In the genomic region with DNA sequence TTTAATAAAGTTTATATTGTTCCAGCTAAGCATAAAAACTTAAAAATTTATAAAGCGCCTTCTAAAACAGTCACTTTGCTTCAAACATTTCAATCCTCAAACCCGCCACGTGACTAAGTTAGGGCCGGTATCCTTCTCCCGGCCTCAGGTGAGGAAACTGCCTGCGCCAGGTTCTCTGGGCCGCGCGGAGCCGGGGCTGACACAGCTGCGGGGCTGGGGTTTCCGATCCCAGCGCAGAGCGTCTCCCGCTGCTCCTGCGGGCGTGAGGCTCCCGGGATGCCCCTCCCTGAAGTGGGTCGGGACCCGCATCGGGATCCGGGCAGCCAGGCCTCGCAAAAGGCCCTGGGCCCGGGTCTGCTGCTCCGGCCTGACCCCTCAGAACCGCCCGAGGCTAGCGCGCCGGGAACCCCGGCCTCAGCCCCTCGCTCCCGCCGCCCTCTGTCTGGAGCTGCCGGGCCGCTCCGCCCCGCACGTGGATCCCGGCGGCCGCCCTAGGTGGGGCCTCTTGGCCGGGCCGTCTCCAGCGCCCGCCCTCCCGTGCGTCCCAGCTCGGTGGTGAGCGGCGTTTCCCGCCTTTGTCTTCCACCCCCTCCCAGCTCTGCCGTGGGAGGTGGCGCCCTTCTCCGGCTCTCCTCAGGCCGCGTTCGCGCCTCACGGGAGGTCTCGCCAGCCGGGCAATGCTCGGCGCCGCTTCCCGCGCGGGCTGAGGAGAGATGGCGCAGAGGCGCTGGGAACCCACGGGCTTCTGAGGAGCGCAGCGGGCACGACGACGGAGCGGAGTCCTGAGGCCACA, we compare ENCODE assay signal across 19 cellular contexts.
DNase-seq lines count a peak whose midpoint lies in the region; ATAC-seq and TF ChIP-seq lines count a peak whose summit lies in the region.
"Had no signal": no experiment of that assay in that cellular context is flagged by ENCODE, and none has a peak within 500 bp of the region (broad histone marks: within the 10 kb centered on the region; RNA-seq: fewer than 3 reads in every experiment).

No MANE protein-coding gene starts in this region.

- no peaks in the 10 kb centered on the region for H3K79me1 ChIP-seq in neuronal stem cell (ENCODE audit: low read depth, low read length)

- peak overlapping the region; percentile 93 for H2BK15ac ChIP-seq in neuronal stem cell (ENCODE audit: low read length)

- H2BK120ac ChIP-seq in neuronal stem cell (ENCODE audit: low read depth, low read length): peak overlapping the region; percentile 67

- no peak overlapping the region for H2AFZ ChIP-seq in neuronal stem cell (ENCODE audit: low read length)
- H2AFZ ChIP-seq in neural progenitor cell (replicated peaks): no peak overlapping the region

- TF ChIP-seq POLR2A in heart left ventricle (IDR thresholded peaks at IDR 0.05): no peak
- no peak for TF ChIP-seq POLR2A in tibial nerve (IDR thresholded peaks at IDR 0.05)

- H3F3A ChIP-seq in neural progenitor cell (ENCODE audit: low read depth): no peaks in the 10 kb centered on the region

- peak overlapping the region; percentile 92 for H3K18ac ChIP-seq in neuronal stem cell (ENCODE audit: low read length)

- H3K4me3 ChIP-seq in heart left ventricle (peak overlapping the region in 11 of 12 donors; percentile 6 to 51 (median 34)), neuronal stem cell (ENCODE audit: low read length in 2 of 2) (no peak overlapping the region), urinary bladder (ENCODE audit: low read depth, low read length) (peak overlapping the region; percentile 15), tibial nerve (peak overlapping the region in 1 of 4 donors; percentile 9), neural progenitor cell (no peak overlapping the region)
- H3K4me3 ChIP-seq: BLaER1 had no signal

- H4K8ac ChIP-seq in neuronal stem cell (ENCODE audit: low read depth, low read length): peak overlapping the region; percentile 77

- peaks cover 38% of the 10 kb centered on the region for H3K27me3 Mint-ChIP-seq in activated T-cell treated with anti-CD3 and anti-CD28 coated beads, Interleukin-2, amount 50 U/mL, for 24 hours
- peaks cover 5% of the 10 kb centered on the region for H3K27me3 Mint-ChIP-seq in neural progenitor cell (ENCODE audit: insufficient read depth, low read depth)

- peak overlapping the region; percentile 68 for H2BK12ac ChIP-seq in neuronal stem cell (ENCODE audit: low read length)

- no peak overlapping the region for H3K27ac Mint-ChIP-seq in activated T-cell treated with anti-CD3 and anti-CD28 coated beads, Interleukin-2, amount 50 U/mL, for 24 hours
- H3K27ac Mint-ChIP-seq in neural progenitor cell: no peak overlapping the region
- H3K27ac Mint-ChIP-seq: activated naive CD4-positive, alpha-beta T cell treated with anti-CD3 and anti-CD28 coated beads, Interleukin-2, amount 50 U/mL, for 72 hours had no signal

- ATAC-seq in heart left ventricle: peak in 3 of 4 donors; percentile 73 to 86 (median 75)
- no peak for ATAC-seq in GM18861 (IDR thresholded peaks at IDR 0.05; ENCODE audit: unreplicated experiment)
- ATAC-seq: esophagus mucosa had no signal

- peak overlapping the region; percentile 6 for H3K23ac ChIP-seq in neuronal stem cell (ENCODE audit: low read depth, low read length, poor library complexity)

- peak; percentile 24 for DNase-seq in activated T-cell treated with anti-CD3 and anti-CD28 coated beads, Interleukin-2, amount 50 U/mL, for 24 hours
- DNase-seq in activated T-cell treated with anti-CD3 and anti-CD28 coated beads, Interleukin-2, amount 50 U/mL, for 48 hours: no peak
- DNase-seq in heart left ventricle (peak in 4 of 5 donors; percentile 68 to 78 (median 72)), neuronal stem cell (ENCODE audit: low spot score) (no peak), tibial nerve (ENCODE audit: low spot score in 2 of 2) (no peak), neural progenitor cell (ENCODE audit: low spot score) (no peak)
- DNase-seq: activated CD4-positive, alpha-beta T cell treated with anti-CD3 and anti-CD28 coated beads for 4 hours; activated T-cell treated with anti-CD3 and anti-CD28 coated beads for 4 hours; H9; immature natural killer cell; midbrain; NCI-H1092; NCI-H526 had no signal

- H3K36me3 ChIP-seq in heart left ventricle: no peaks in the 10 kb centered on the region
- H3K36me3 ChIP-seq in neuronal stem cell (replicated peaks in 1 of 2; ENCODE audit: control insufficient read depth in 2 of 2, insufficient read depth in 2 of 2, low read length in 2 of 2): no peaks in the 10 kb centered on the region
- no peaks in the 10 kb centered on the region for H3K36me3 ChIP-seq in urinary bladder (ENCODE audit: insufficient read depth)
- no peaks in the 10 kb centered on the region for H3K36me3 ChIP-seq in tibial nerve
- no peaks in the 10 kb centered on the region for H3K36me3 ChIP-seq in neural progenitor cell
- H3K36me3 ChIP-seq: BLaER1 had no signal

- no peaks in the 10 kb centered on the region for H3K4me1 Mint-ChIP-seq in activated T-cell treated with anti-CD3 and anti-CD28 coated beads, Interleukin-2, amount 50 U/mL, for 24 hours (ENCODE audit: low read depth)
- peaks cover 12% of the 10 kb centered on the region for H3K4me1 Mint-ChIP-seq in neural progenitor cell
- H3K4me1 Mint-ChIP-seq: neural crest cell had no signal

- H3K4me3 Mint-ChIP-seq in activated T-cell treated with anti-CD3 and anti-CD28 coated beads, Interleukin-2, amount 50 U/mL, for 24 hours: no peak overlapping the region
- no peak overlapping the region for H3K4me3 Mint-ChIP-seq in neural progenitor cell
- H3K4me3 Mint-ChIP-seq: H9, neural crest cell had no signal

- peak overlapping the region; percentile 71 for H3K4ac ChIP-seq in neuronal stem cell (ENCODE audit: low read length)

- TF ChIP-seq CTCF in heart left ventricle (IDR thresholded peaks at IDR 0.05) (no peak), tibial nerve (IDR thresholded peaks at IDR 0.05) (no peak), neural progenitor cell (IDR thresholded peaks at IDR 0.05) (no peak)

- H3K4me2 ChIP-seq in neuronal stem cell (ENCODE audit: insufficient read depth, low read length, poor library complexity, severe bottlenecking) (no peak overlapping the region), neural progenitor cell (no peak overlapping the region)
- H3K4me2 ChIP-seq: BLaER1 had no signal

- H3K4me1 ChIP-seq in heart left ventricle (peaks cover 0 to 17% (median 4%) of the 10 kb centered on the region in 12 donors), neuronal stem cell (ENCODE audit: control insufficient read depth in 2 of 2, insufficient read depth in 1 of 2, low read depth in 1 of 2, low read length in 2 of 2) (peaks cover 0 to 3% of the 10 kb centered on the region in 2 donors), urinary bladder (ENCODE audit: insufficient read depth) (no peaks in the 10 kb centered on the region), tibial nerve (peaks cover 0 to 9% (median 0%) of the 10 kb centered on the region in 4 donors), neural progenitor cell (no peaks in the 10 kb centered on the region)
- H3K4me1 ChIP-seq: BLaER1 had no signal

- H3K9ac ChIP-seq in neuronal stem cell (ENCODE audit: low read depth, low read length, poor library complexity): no peak overlapping the region
- H3K9ac ChIP-seq in neural progenitor cell: no peak overlapping the region
- H3K9ac ChIP-seq: BLaER1 had no signal

- peak overlapping the region; percentile 91 for H2AK5ac ChIP-seq in neuronal stem cell (ENCODE audit: low read depth, low read length)

- no peak overlapping the region for H3K14ac ChIP-seq in neuronal stem cell (ENCODE audit: low read length)

- H3K9me3 Mint-ChIP-seq in activated T-cell treated with anti-CD3 and anti-CD28 coated beads, Interleukin-2, amount 50 U/mL, for 24 hours: no peaks in the 10 kb centered on the region
- H3K9me3 Mint-ChIP-seq in neural progenitor cell: peaks cover 8% of the 10 kb centered on the region
- H3K9me3 Mint-ChIP-seq: activated naive CD4-positive, alpha-beta T cell treated with anti-CD3 and anti-CD28 coated beads, Interleukin-2, amount 50 U/mL, for 72 hours; immature natural killer cell; neural crest cell had no signal

- H3K9me3 ChIP-seq in heart left ventricle (no peaks in the 10 kb centered on the region), neuronal stem cell (replicated peaks in 1 of 2; ENCODE audit: control insufficient read depth in 2 of 2, insufficient read depth in 1 of 2, low read depth in 1 of 2, low read length in 2 of 2) (peaks cover 0 to 4% of the 10 kb centered on the region in 2 donors), tibial nerve (peaks cover 0 to 7% (median 0%) of the 10 kb centered on the region in 4 donors), neural progenitor cell (ENCODE audit: low read depth) (no peaks in the 10 kb centered on the region)

- no peaks in the 10 kb centered on the region for H3K79me2 ChIP-seq in neural progenitor cell (ENCODE audit: low read depth)

- H3K36me3 Mint-ChIP-seq in activated T-cell treated with anti-CD3 and anti-CD28 coated beads, Interleukin-2, amount 50 U/mL, for 24 hours (ENCODE audit: low read depth): no peaks in the 10 kb centered on the region
- no peaks in the 10 kb centered on the region for H3K36me3 Mint-ChIP-seq in neural progenitor cell
- H3K36me3 Mint-ChIP-seq: activated naive CD4-positive, alpha-beta T cell treated with anti-CD3 and anti-CD28 coated beads, Interleukin-2, amount 50 U/mL, for 72 hours; immature natural killer cell had no signal

- H3K27me3 ChIP-seq in heart left ventricle (peaks cover 0 to 13% (median 4%) of the 10 kb centered on the region in 9 donors), neuronal stem cell (ENCODE audit: control insufficient read depth in 3 of 3, insufficient read depth in 3 of 3, low read depth in 1 of 3, low read length in 3 of 3) (peaks cover 0 to 1% (median 0%) of the 10 kb centered on the region in 3 experiments), tibial nerve (peaks cover 0 to 14% of the 10 kb centered on the region in 2 donors), neural progenitor cell (no peaks in the 10 kb centered on the region)
- H3K27me3 ChIP-seq: BLaER1 had no signal

- H4K91ac ChIP-seq in neuronal stem cell (ENCODE audit: low read depth, low read length, poor library complexity): no peak overlapping the region

- 18 to 46% (median 29%) methylated on average over 43 to 77 of the region's 77 CpGs for WGBS in heart left ventricle, 4 donors
- WGBS in neuronal stem cell (ENCODE audit: extremely low coverage in 2 of 2, insufficient read length in 2 of 2, insufficient replicate concordance in 1 of 2), 2 donors: no CpG with 5 or more reads among the region's 77 CpGs
- 39% methylated on average over 77 of the region's 77 CpGs for WGBS in urinary bladder
- 47 to 54% methylated on average over 47 to 77 of the region's 77 CpGs for WGBS in tibial nerve, 2 donors

- no peaks in the 10 kb centered on the region for H4K20me1 ChIP-seq in neural progenitor cell (ENCODE audit: low read depth)
- H4K20me1 ChIP-seq: BLaER1 had no signal

- peak overlapping the region; percentile 19 for H2BK5ac ChIP-seq in neuronal stem cell (ENCODE audit: low read length)

- H3K27ac ChIP-seq in heart left ventricle (peak overlapping the region; percentile 32 to 91 (median 77)), neuronal stem cell (replicated peaks; ENCODE audit: low read length) (no peak overlapping the region), urinary bladder (ENCODE audit: low read depth) (no peak overlapping the region), tibial nerve (no peak overlapping the region), neural progenitor cell (no peak overlapping the region)
- H3K27ac ChIP-seq: BLaER1 had no signal

- TF ChIP-seq EP300 in tibial nerve (IDR thresholded peaks at IDR 0.05): no peak

- intact Hi-C loops in heart left ventricle (cut with DNase I): loop anchor here in 7 of 10 donors (5.0 to 10.0 kb wide), 5 partner anchors 114 to 272 kb away; partner anchors contain the start of gene DLL1 (in 4 of the 7)

Comparison
In these comparisons a context has a peak if more than half of its experiments do, and no peak if none do; other contexts are left out.
1. DNase-seq: peak in activated T-cell treated with anti-CD3 and anti-CD28 coated beads, Interleukin-2, amount 50 U/mL, for 24 hours (single experiment) and heart left ventricle (4 of 5); none in activated T-cell treated with anti-CD3 and anti-CD28 coated beads, Interleukin-2, amount 50 U/mL, for 48 hours (0 of 2), neuronal stem cell (single experiment), tibial nerve (0 of 2) and neural progenitor cell (single experiment).
2. H3K27ac ChIP-seq: peak in heart left ventricle (12 of 12); none in neuronal stem cell (single experiment), urinary bladder (single experiment), tibial nerve (0 of 4) and neural progenitor cell (single experiment).
3. H3K4me3 ChIP-seq: peak in heart left ventricle (11 of 12) and urinary bladder (single experiment); none in neuronal stem cell (0 of 2) and neural progenitor cell (single experiment).